22 cellular contexts compared by ENCODE assay signal in the genomic region with DNA sequence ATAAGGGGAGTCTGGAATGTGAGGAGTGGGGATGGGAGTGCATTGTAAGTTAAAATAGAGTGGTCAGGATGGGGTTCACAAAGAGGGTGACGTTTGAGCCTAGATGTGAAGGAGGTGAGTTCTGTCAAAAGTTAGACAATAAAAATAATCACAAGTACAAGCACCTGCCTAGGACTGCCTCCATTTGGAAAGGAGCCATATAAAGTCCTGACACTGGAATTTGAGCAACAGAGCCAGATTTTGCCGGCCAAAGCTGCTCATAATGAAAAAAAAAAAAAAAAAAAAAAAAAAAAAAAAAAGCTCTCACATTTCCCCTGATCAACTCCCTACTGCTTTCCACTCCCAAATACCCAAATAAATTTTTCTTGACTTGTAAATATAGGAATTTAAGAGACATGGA. TPM values are rescaled to one million over a fixed set of nuclear protein-coding genes. Genes with fewer than 3 reads are reported as not detected.
DNase-seq lines count a peak whose midpoint lies in the region; ATAC-seq and TF ChIP-seq lines count a peak whose summit lies in the region.
"Had no signal": no experiment of that assay in that cellular context is flagged by ENCODE, and none has a peak within 500 bp of the region (broad histone marks: within the 10 kb centered on the region; RNA-seq: fewer than 3 reads in every experiment).

No MANE protein-coding gene starts in this region.

- H3K27me3 ChIP-seq in mammary epithelial cell (ENCODE audit: insufficient read depth, low read length) (no peaks in the 10 kb centered on the region), sigmoid colon (no peaks in the 10 kb centered on the region)
- H3K27me3 ChIP-seq: colonic mucosa had no signal

- H3K36me3 ChIP-seq in mammary epithelial cell (ENCODE audit: insufficient read depth, low read length) = no peaks in the 10 kb centered on the region
- H3K36me3 ChIP-seq in sigmoid colon = no peaks in the 10 kb centered on the region
- H3K36me3 ChIP-seq: colonic mucosa, neutrophil had no signal

- no peak for TF ChIP-seq EP300 in sigmoid colon (IDR thresholded peaks at IDR 0.05)

- TF ChIP-seq CTCF in mammary epithelial cell (conservative IDR thresholded peaks at IDR 0.05 in 1 of 2, IDR thresholded peaks at IDR 0.05 in 1 of 2; ENCODE audit: extremely low read depth in 1 of 2, insufficient read depth in 1 of 2, low read depth in 1 of 2, low read length in 2 of 2) (no peak), sigmoid colon (IDR thresholded peaks at IDR 0.05) (no peak)

- no peaks in the 10 kb centered on the region for H3K79me2 ChIP-seq in mammary epithelial cell (ENCODE audit: insufficient read depth, low read length)

- CTCF ChIA-PET in mammary epithelial cell (lab: Charles Lee; ENCODE audit: low non-redundant PET) = no interaction called here

- H3K9me3 ChIP-seq in mammary epithelial cell (replicated peaks; ENCODE audit: insufficient read depth, low read length) (no peaks in the 10 kb centered on the region), sigmoid colon (no peaks in the 10 kb centered on the region)
- H3K9me3 ChIP-seq: Caco-2, colonic mucosa, neutrophil had no signal

- H3K27ac ChIP-seq in mammary epithelial cell (ENCODE audit: insufficient read depth, low read depth, low read length) (peak overlapping the region; percentile 80), sigmoid colon (peak overlapping the region in 3 of 4 donors; percentile 28 to 85 (median 48))
- H3K27ac ChIP-seq: colonic mucosa, neutrophil had no signal

- H3K4me1 Mint-ChIP-seq in activated T-cell treated with anti-CD3 and anti-CD28 coated beads, Interleukin-2, amount 50 U/mL, for 72 hours (ENCODE audit: low read depth) = no peaks in the 10 kb centered on the region
- H3K4me1 Mint-ChIP-seq: activated B cell treated with CpG ODN at 0.5 μM for 24 hours had no signal

- H4K20me1 ChIP-seq in mammary epithelial cell (ENCODE audit: insufficient read depth, low read length) = no peaks in the 10 kb centered on the region

- no TSS peak for BruUV-seq in mammary epithelial cell (replicated peaks; lab: Mats Ljungman, UMichigan)

- H3K36me3 Mint-ChIP-seq in activated T-cell treated with anti-CD3 and anti-CD28 coated beads, Interleukin-2, amount 50 U/mL, for 72 hours (ENCODE audit: insufficient read depth in 2 of 2) = no peaks in the 10 kb centered on the region

- H3K4me1 ChIP-seq in mammary epithelial cell (ENCODE audit: insufficient read depth, low read length) (peaks cover 39% of the 10 kb centered on the region), sigmoid colon (peaks cover 0 to 31% (median 19%) of the 10 kb centered on the region in 4 donors)
- H3K4me1 ChIP-seq: Caco-2, colonic mucosa had no signal

- H3K4me3 Mint-ChIP-seq in activated T-cell treated with anti-CD3 and anti-CD28 coated beads, Interleukin-2, amount 50 U/mL, for 72 hours = no peak overlapping the region
- H3K4me3 Mint-ChIP-seq: activated B cell treated with CpG ODN at 0.5 μM for 24 hours; HFFc6; T-helper 2 cell treated with Interferon-gamma antibody and Interleukin-4, amounts not matched to agents 5 μg/mL and 100 μg/mL, for 36 hours had no signal

- no peaks in the 10 kb centered on the region for H3K9me3 Mint-ChIP-seq in activated T-cell treated with anti-CD3 and anti-CD28 coated beads, Interleukin-2, amount 50 U/mL, for 72 hours
- H3K9me3 Mint-ChIP-seq: activated B cell treated with CpG ODN at 0.5 μM for 24 hours; activated T-helper 2 cell treated with anti-CD3 and anti-CD28 coated beads, Interferon-gamma antibody, Interleukin-2, Interleukin-4, amounts not matched to agents 10 μg/mL and 5 μg/mL and 100 μg/mL, durations not matched to agents 14 hours and 24 hours and 36 hours; HFFc6; T-helper 2 cell treated with Interferon-gamma antibody and Interleukin-4, amounts not matched to agents 5 μg/mL and 100 μg/mL, for 36 hours had no signal

- H3K9ac ChIP-seq in mammary epithelial cell (ENCODE audit: insufficient read depth, low read length) = peak overlapping the region; percentile 38

- in situ Hi-C loops in mammary epithelial cell (cut with MboI; ENCODE audit: low sequenced_read_pairs in 2 of 2) = no loop called here

- H3K4me2 ChIP-seq in mammary epithelial cell (ENCODE audit: insufficient read depth, low read depth, low read length) = peak overlapping the region; percentile 59

- no peak for TF ChIP-seq POLR2A in sigmoid colon (IDR thresholded peaks at IDR 0.05)

- peak overlapping the region; percentile 57 for H2AFZ ChIP-seq in mammary epithelial cell (ENCODE audit: low read depth, low read length)

- no peak overlapping the region for H3K27ac Mint-ChIP-seq in activated T-cell treated with anti-CD3 and anti-CD28 coated beads, Interleukin-2, amount 50 U/mL, for 72 hours
- H3K27ac Mint-ChIP-seq: activated B cell treated with CpG ODN at 0.5 μM for 24 hours; activated T-helper 2 cell treated with anti-CD3 and anti-CD28 coated beads, Interferon-gamma antibody, Interleukin-2, Interleukin-4, amounts not matched to agents 10 μg/mL and 5 μg/mL and 100 μg/mL, durations not matched to agents 14 hours and 24 hours and 36 hours; HFFc6; T-helper 2 cell treated with Interferon-gamma antibody and Interleukin-4, amounts not matched to agents 5 μg/mL and 100 μg/mL, for 36 hours had no signal

- H3K4me3 ChIP-seq in mammary epithelial cell (replicated peaks in 1 of 3; ENCODE audit: insufficient read depth in 1 of 3, low read depth in 2 of 3, low read length in 3 of 3) (no peak overlapping the region), sigmoid colon (no peak overlapping the region)
- H3K4me3 ChIP-seq: colonic mucosa had no signal

- ATAC-seq in left lobe of liver = peak; percentile 5
- no peak for ATAC-seq in HG03097 (IDR thresholded peaks at IDR 0.05; ENCODE audit: low FRiP score, unreplicated experiment)
- ATAC-seq in HG03520 (IDR thresholded peaks at IDR 0.05; ENCODE audit: unreplicated experiment) = no peak
- ATAC-seq in activated T-cell treated with anti-CD3 and anti-CD28 coated beads, Interleukin-2, amount 50 U/mL, for 72 hours (replicated peaks in 1 of 2) = no peak

- intact Hi-C loops in mammary epithelial cell (cut with micrococcal nuclease) (no loop called here), sigmoid colon (cut with DNase I) (no loop called here)

- dilution Hi-C loops in mammary epithelial cell (cut with HindIII; ENCODE audit: low sequenced_read_pairs) = no loop called here

- DNase-seq in NCI-H1105 (lab: John Stamatoyannopoulos, UW) = peak; percentile 26
- peak; percentile 39 for DNase-seq in mammary epithelial cell
- no peak for DNase-seq in left lobe of liver (ENCODE audit: low spot score)
- no peak for DNase-seq in sigmoid colon
- DNase-seq in activated T-cell treated with anti-CD3 and anti-CD28 coated beads, Interleukin-2, amount 50 U/mL, for 72 hours = no peak
- DNase-seq in epidermal melanocyte (ENCODE audit: insufficient read length, low spot score) = no peak
- DNase-seq: activated B cell treated with CpG ODN at 0.5 μM for 24 hours; AML-193; Caco-2; colonic mucosa; erythroblast; HFFc6; NCI-H187; NCI-H524; stimulated activated CD4-positive, alpha-beta T cell treated with anti-CD3 and anti-CD28 coated beads, Interleukin-4, amount 100 ng/mL, for 24 hours; substantia nigra had no signal

- peaks cover 33% of the 10 kb centered on the region for H3K27me3 Mint-ChIP-seq in activated T-cell treated with anti-CD3 and anti-CD28 coated beads, Interleukin-2, amount 50 U/mL, for 72 hours (ENCODE audit: low read depth)

- WGBS in mammary epithelial cell (ENCODE audit: low coverage, missing lambda C conversion rate) = 14% methylated on average over 2 of the region's 2 CpGs
- WGBS in sigmoid colon, 2 donors = 15 to 55% methylated on average over 2 of the region's 2 CpGs

RNA-seq across cellular contexts. Expression of a gene that starts 4.1 kb away (rescaled TPM):
- total RNA-seq in mammary epithelial cell (10 to 100 TPM in 1 of 2 donors, 1 to 10 TPM in 1; 2.7 to 36.7 TPM), left lobe of liver (17.1 TPM), sigmoid colon (10 to 100 TPM in 3 of 4 donors, 1 to 10 TPM in 1; 8.1 to 20.2 (median 11.6) TPM)
- polyA plus RNA-seq in mammary epithelial cell (1.7 TPM), sigmoid colon (1 to 10 TPM in 2 of 3 donors, under 1 TPM in 1; 0.92 to 5.2 (median 1.2) TPM)
- 2.6 TPM for polyA minus RNA-seq in mammary epithelial cell
- not detected for total RNA-seq in activated T-cell treated with anti-CD3 and anti-CD28 coated beads, Interleukin-2, amount 50 U/mL, for 72 hours
- total RNA-seq: activated B cell treated with CpG ODN at 0.5 μM for 24 hours; activated CD8-positive, alpha-beta memory T cell treated with anti-CD3 and anti-CD28 coated beads for 36 hours; activated T-helper 2 cell treated with anti-CD3 and anti-CD28 coated beads, Interferon-gamma antibody, Interleukin-2, Interleukin-4, amounts not matched to agents 10 μg/mL and 5 μg/mL and 100 μg/mL, durations not matched to agents 14 hours and 24 hours and 36 hours; Caco-2; HFFc6 had no signal

Comparison
In these comparisons a context has a peak if more than half of its experiments do, and no peak if none do; other contexts are left out.
1. DNase-seq: peak in NCI-H1105 (single experiment) and mammary epithelial cell (single experiment); none in left lobe of liver (single experiment), sigmoid colon (single experiment), activated T-cell treated with anti-CD3 and anti-CD28 coated beads, Interleukin-2, amount 50 U/mL, for 72 hours (0 of 2) and epidermal melanocyte (single experiment).